8 cellular contexts compared by ENCODE assay signal in the genomic region with DNA sequence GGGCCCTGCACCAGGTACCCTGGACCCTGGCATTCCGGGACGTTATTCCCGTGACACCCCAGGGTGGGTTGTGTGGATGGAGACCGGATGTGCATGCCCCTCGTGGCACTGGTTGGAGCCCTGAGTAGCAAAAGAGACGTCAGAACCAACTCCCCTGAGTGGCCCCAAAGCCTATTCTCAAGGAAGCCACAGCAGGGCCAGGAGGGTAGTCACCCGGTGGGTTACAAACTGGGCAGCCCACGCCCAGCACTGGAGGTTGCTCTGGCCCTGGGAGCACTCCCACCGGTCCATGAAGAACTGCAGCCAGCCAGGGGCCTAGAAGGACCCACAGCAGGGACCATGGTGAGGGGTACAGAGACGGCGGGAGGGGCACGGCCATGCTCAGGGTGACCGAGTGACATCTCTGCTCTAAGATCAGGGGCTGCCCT. TPM values are rescaled to one million over a fixed set of nuclear protein-coding genes. Genes with fewer than 3 reads are reported as not detected.
A peak's percentile ranks its signal among the peaks of the same experiment; 100 is the strongest.
DNase-seq lines count a peak whose midpoint lies in the region; ATAC-seq and TF ChIP-seq lines count a peak whose summit lies in the region.

No MANE protein-coding gene starts in this region.

- H3K27ac ChIP-seq in liver (ENCODE audit: low read depth in 1 of 2, low read length in 2 of 2) (peak overlapping the region; percentile 78 to 80), transverse colon (peak overlapping the region; percentile 91 to 96 (median 93))

- in situ Hi-C loops in transverse colon (cut with MboI; ENCODE audit: low pct_ligation_motif_present in 1 of 4, low pct_unique_long_range_greater_than_20kb in 1 of 4, low sequenced_read_pairs in 3 of 4), result no loop called here

- ATAC-seq in GM21528 (IDR thresholded peaks at IDR 0.05; ENCODE audit: low FRiP score, unreplicated experiment), result no peak

- 60% methylated on average over 13 of the region's 13 CpGs for WGBS in liver
- WGBS in transverse colon (ENCODE audit: low coverage in 1 of 2), 2 donors, result 5% methylated on average over 10 of the region's 13 CpGs; no CpG with 5 or more reads in 1 of the 2 donors

- peak overlapping the region; percentile 50 to 76 for H3K9ac ChIP-seq in liver (ENCODE audit: low read depth in 1 of 2, low read length in 2 of 2)

- DNase-seq in stimulated activated CD4-positive, alpha-beta T cell treated with anti-CD3 and anti-CD28 coated beads, Interleukin-1b, Interleukin-23, amount 100 ng/mL, for 48 hours, result peak; percentile 60
- no peak for DNase-seq in stimulated activated CD4-positive, alpha-beta T cell treated with anti-CD3 and anti-CD28 coated beads, Interleukin-12 subunit alpha, Interleukin-12 subunit beta, amount 100 ng/mL, for 4 hours
- DNase-seq in activated naive CD4-positive, alpha-beta T cell treated with anti-CD3 and anti-CD28 coated beads, Interleukin-2, amount 50 U/mL, for 16 hours, result peak; percentile 36
- DNase-seq in transverse colon, result no peak
- no peak for DNase-seq in COLO829 (ENCODE audit: low spot score)
- no peak for DNase-seq in 8988T

- TF ChIP-seq CTCF in liver (IDR thresholded peaks at IDR 0.05; ENCODE audit: low read depth, low read length, missing input control), result no peak
- TF ChIP-seq CTCF in transverse colon (IDR thresholded peaks at IDR 0.05), result peak in 1 of 5 experiments; percentile 9

- no peaks in the 10 kb centered on the region for H3K9me3 ChIP-seq in liver (ENCODE audit: control insufficient read depth in 4 of 4, low read length in 3 of 4)
- H3K9me3 ChIP-seq in transverse colon, result no peaks in the 10 kb centered on the region

- H3K4me3 ChIP-seq in liver (ENCODE audit: low read depth in 1 of 3, low read length in 3 of 3) (peak overlapping the region in 1 of 3 donors; percentile 7), transverse colon (peak overlapping the region in 3 of 4 donors; percentile 31 to 55 (median 49))

- TF ChIP-seq POLR2A in transverse colon (IDR thresholded peaks at IDR 0.05), result no peak

- no peak for TF ChIP-seq RAD21 in liver (IDR thresholded peaks at IDR 0.05)

- H3K4me1 ChIP-seq in liver (ENCODE audit: control insufficient read depth in 4 of 4, insufficient read depth in 4 of 4, low read length in 3 of 4) (peaks cover 39 to 66% (median 49%) of the 10 kb centered on the region in 4 donors), transverse colon (peaks cover 64 to 92% (median 88%) of the 10 kb centered on the region in 4 donors)

- intact Hi-C loops in transverse colon (cut with DNase I; ENCODE audit: low total_unique reads), result no loop called here

- no peaks in the 10 kb centered on the region for H3K27me3 ChIP-seq in liver (ENCODE audit: control insufficient read depth in 4 of 4, insufficient read depth in 4 of 4, low read length in 3 of 4)
- no peaks in the 10 kb centered on the region for H3K27me3 ChIP-seq in transverse colon

- H3K36me3 ChIP-seq in liver (ENCODE audit: control insufficient read depth in 4 of 4, insufficient read depth in 3 of 4, low read depth in 1 of 4, low read length in 3 of 4) (peaks cover 0 to 2% (median 0%) of the 10 kb centered on the region in 4 donors), transverse colon (no peaks in the 10 kb centered on the region)

- no peak for TF ChIP-seq EP300 in transverse colon (IDR thresholded peaks at IDR 0.05; ENCODE audit: low read depth)

TF ChIP-seq in liver, 16 proteins besides CTCF, POLR2A, EP300 and RAD21:
- no peak for TF ChIP-seq EGR1 (IDR thresholded peaks at IDR 0.05; ENCODE audit: low read depth in 2 of 2)
- TF ChIP-seq SP1 (IDR thresholded peaks at IDR 0.05), result no peak
- TF ChIP-seq, protein P1, sequence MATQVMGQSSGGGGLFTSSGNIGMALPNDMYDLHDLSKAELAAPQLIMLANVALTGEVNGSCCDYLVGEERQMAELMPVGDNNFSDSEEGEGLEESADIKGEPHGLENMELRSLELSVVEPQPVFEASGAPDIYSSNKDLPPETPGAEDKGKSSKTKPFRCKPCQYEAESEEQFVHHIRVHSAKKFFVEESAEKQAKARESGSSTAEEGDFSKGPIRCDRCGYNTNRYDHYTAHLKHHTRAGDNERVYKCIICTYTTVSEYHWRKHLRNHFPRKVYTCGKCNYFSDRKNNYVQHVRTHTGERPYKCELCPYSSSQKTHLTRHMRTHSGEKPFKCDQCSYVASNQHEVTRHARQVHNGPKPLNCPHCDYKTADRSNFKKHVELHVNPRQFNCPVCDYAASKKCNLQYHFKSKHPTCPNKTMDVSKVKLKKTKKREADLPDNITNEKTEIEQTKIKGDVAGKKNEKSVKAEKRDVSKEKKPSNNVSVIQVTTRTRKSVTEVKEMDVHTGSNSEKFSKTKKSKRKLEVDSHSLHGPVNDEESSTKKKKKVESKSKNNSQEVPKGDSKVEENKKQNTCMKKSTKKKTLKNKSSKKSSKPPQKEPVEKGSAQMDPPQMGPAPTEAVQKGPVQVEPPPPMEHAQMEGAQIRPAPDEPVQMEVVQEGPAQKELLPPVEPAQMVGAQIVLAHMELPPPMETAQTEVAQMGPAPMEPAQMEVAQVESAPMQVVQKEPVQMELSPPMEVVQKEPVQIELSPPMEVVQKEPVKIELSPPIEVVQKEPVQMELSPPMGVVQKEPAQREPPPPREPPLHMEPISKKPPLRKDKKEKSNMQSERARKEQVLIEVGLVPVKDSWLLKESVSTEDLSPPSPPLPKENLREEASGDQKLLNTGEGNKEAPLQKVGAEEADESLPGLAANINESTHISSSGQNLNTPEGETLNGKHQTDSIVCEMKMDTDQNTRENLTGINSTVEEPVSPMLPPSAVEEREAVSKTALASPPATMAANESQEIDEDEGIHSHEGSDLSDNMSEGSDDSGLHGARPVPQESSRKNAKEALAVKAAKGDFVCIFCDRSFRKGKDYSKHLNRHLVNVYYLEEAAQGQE (IDR thresholded peaks at IDR 0.05), result no peak
- TF ChIP-seq HNF4G (IDR thresholded peaks at IDR 0.05), result no peak
- TF ChIP-seq JUND (IDR thresholded peaks at IDR 0.05), result no peak
- TF ChIP-seq NR2F2 (IDR thresholded peaks at IDR 0.05), result no peak
- TF ChIP-seq YY1 (IDR thresholded peaks at IDR 0.05), result no peak

RNA-seq across cellular contexts. Expression of a gene that starts 7.5 kb away (rescaled TPM):
- total RNA-seq in liver (1 to 10 TPM; 4.4 to 7.6 TPM), transverse colon (10 to 100 TPM in 3 of 4 donors, 1 to 10 TPM in 1; 9.0 to 18.3 (median 11.6) TPM)
- polyA plus RNA-seq in liver, result 10 to 100 TPM in 1 of 2 donors, 1 to 10 TPM in 1; 1.2 to 14.8 TPM

RNA-seq across cellular contexts. Expression of a gene that starts 7.6 kb away (rescaled TPM):
- 10 to 100 TPM in 1 of 2 donors, 1 to 10 TPM in 1; 8.3 to 11.5 TPM for total RNA-seq in liver
- polyA plus RNA-seq in liver, result 10 to 100 TPM in 1 of 2 donors, 1 to 10 TPM in 1; 2.0 to 10.0 TPM
- 10 to 100 TPM; 36.0 to 95.0 (median 56.3) TPM for total RNA-seq in transverse colon

RNA-seq across cellular contexts. Expression of a gene that starts 29.5 kb away (rescaled TPM):
- 10 to 100 TPM; 25.4 to 28.6 TPM for total RNA-seq in liver
- polyA plus RNA-seq in liver, result 10 to 100 TPM in 1 of 2 donors, 1 to 10 TPM in 1; 8.1 to 30.2 TPM
- total RNA-seq in transverse colon, result 100 to 1,000 TPM in 3 of 4 donors, 10 to 100 TPM in 1; 90.0 to 179 (median 140) TPM

RNA-seq across cellular contexts. Expression of a gene that starts 43.8 kb away (rescaled TPM):
- total RNA-seq in liver, result 1 to 10 TPM in 1 of 2 donors, under 1 TPM in 1; 0.50 to 3.1 TPM
- polyA plus RNA-seq in liver, result under 1 TPM; 0.42 to 0.53 TPM
- total RNA-seq in transverse colon, result under 1 TPM in 2 of 4 donors, not detected in 2; 0.27 to 0.75 TPM

RNA-seq across cellular contexts. Expression of a gene that starts 49.4 kb away (rescaled TPM):
- total RNA-seq in liver (1 to 10 TPM; 1.3 to 3.3 TPM), transverse colon (10 to 100 TPM; 18.7 to 73.2 (median 30.3) TPM)
- polyA plus RNA-seq in liver, result 1 to 10 TPM; 1.4 to 2.8 TPM

Comparison
In these comparisons a context has a peak if more than half of its experiments do, and no peak if none do; other contexts are left out.
1. DNase-seq: peak in stimulated activated CD4-positive, alpha-beta T cell treated with anti-CD3 and anti-CD28 coated beads, Interleukin-1b, Interleukin-23, amount 100 ng/mL, for 48 hours (single experiment) and activated naive CD4-positive, alpha-beta T cell treated with anti-CD3 and anti-CD28 coated beads, Interleukin-2, amount 50 U/mL, for 16 hours (single experiment); none in stimulated activated CD4-positive, alpha-beta T cell treated with anti-CD3 and anti-CD28 coated beads, Interleukin-12 subunit alpha, Interleukin-12 subunit beta, amount 100 ng/mL, for 4 hours (single experiment), transverse colon (single experiment), COLO829 (single experiment) and 8988T (single experiment).